8 cellular contexts compared by ENCODE assay signal in genomic region chr13:99288069-99288468, GRCh38. TPM values are rescaled to one million over a fixed set of nuclear protein-coding genes. Genes with fewer than 3 reads are reported as not detected.
DNase-seq lines count a peak whose midpoint lies in the region; ATAC-seq and TF ChIP-seq lines count a peak whose summit lies in the region.

No MANE protein-coding gene starts in this region.

- peak overlapping the region; percentile 59 to 71 for H3K4me3 Mint-ChIP-seq in activated T-cell treated with anti-CD3 and anti-CD28 coated beads, Interleukin-2, amount 50 U/mL, for 72 hours

- DNase-seq in stimulated activated CD4-positive, alpha-beta T cell treated with anti-CD3 and anti-CD28 coated beads, Interleukin-15, amount 100 ng/mL, for 24 hours = peak; percentile 76
- no peak for DNase-seq in stimulated activated CD4-positive, alpha-beta T cell treated with anti-CD3 and anti-CD28 coated beads, Interleukin-12 subunit alpha, Interleukin-12 subunit beta, amount 100 ng/mL, for 4 hours
- peak; percentile 70 to 79 for DNase-seq in activated T-cell treated with anti-CD3 and anti-CD28 coated beads, Interleukin-2, amount 50 U/mL, for 72 hours
- DNase-seq in tibial artery = no peak
- no peak for DNase-seq in activated CD4-positive, CD25-positive, alpha-beta regulatory T cell treated with anti-CD3 and anti-CD28 coated beads, Interleukin-2, amount 50 U/mL, for 72 hours
- DNase-seq in ecto neural progenitor cell (ENCODE audit: low spot score) = no peak
- no peak for DNase-seq in 8988T

- no peaks in the 10 kb centered on the region for H3K27me3 Mint-ChIP-seq in activated T-cell treated with anti-CD3 and anti-CD28 coated beads, Interleukin-2, amount 50 U/mL, for 72 hours (ENCODE audit: low read depth)

- H3K4me3 ChIP-seq in tibial artery = peak overlapping the region in 1 of 2 donors; percentile 15

- no peaks in the 10 kb centered on the region for H3K9me3 Mint-ChIP-seq in activated T-cell treated with anti-CD3 and anti-CD28 coated beads, Interleukin-2, amount 50 U/mL, for 72 hours

- H3K36me3 ChIP-seq in tibial artery = peaks cover 0 to 3% (median 0%) of the 10 kb centered on the region in 3 donors

- peak; percentile 58 for ATAC-seq in HG03060 (IDR thresholded peaks at IDR 0.05; ENCODE audit: low read depth, unreplicated experiment)
- peak; percentile 76 to 80 for ATAC-seq in activated T-cell treated with anti-CD3 and anti-CD28 coated beads, Interleukin-2, amount 50 U/mL, for 72 hours (replicated peaks in 1 of 2)

- H3K27me3 ChIP-seq in tibial artery = no peaks in the 10 kb centered on the region

- peak overlapping the region; percentile 83 for H3K27ac Mint-ChIP-seq in activated T-cell treated with anti-CD3 and anti-CD28 coated beads, Interleukin-2, amount 50 U/mL, for 72 hours

- intact Hi-C loops in tibial artery (cut with DNase I; ENCODE audit: low total_unique reads) = no loop called here

- H3K4me1 ChIP-seq in tibial artery = peaks cover 0 to 42% (median 5%) of the 10 kb centered on the region in 4 donors

- H3K9me3 ChIP-seq in tibial artery = no peaks in the 10 kb centered on the region

- no peak for TF ChIP-seq CTCF in tibial artery (IDR thresholded peaks at IDR 0.05)

- H3K27ac ChIP-seq in tibial artery = peak overlapping the region; percentile 63 to 69

- H3K36me3 Mint-ChIP-seq in activated T-cell treated with anti-CD3 and anti-CD28 coated beads, Interleukin-2, amount 50 U/mL, for 72 hours (ENCODE audit: insufficient read depth in 2 of 2) = peaks cover 5 to 13% of the 10 kb centered on the region in 2 donors

- H3K4me1 Mint-ChIP-seq in activated T-cell treated with anti-CD3 and anti-CD28 coated beads, Interleukin-2, amount 50 U/mL, for 72 hours (ENCODE audit: low read depth) = peaks cover 100% of the 10 kb centered on the region

RNA-seq across cellular contexts. Expression of gene GPR183, which starts 19.1 kb away (rescaled TPM):
- total RNA-seq in activated T-cell treated with anti-CD3 and anti-CD28 coated beads, Interleukin-2, amount 50 U/mL, for 72 hours = 10 to 100 TPM; 32.8 to 57.5 TPM

RNA-seq across cellular contexts. Expression of gene GPR18, which starts 29.9 kb away (rescaled TPM):
- total RNA-seq in activated T-cell treated with anti-CD3 and anti-CD28 coated beads, Interleukin-2, amount 50 U/mL, for 72 hours = 10 to 100 TPM; 12.4 to 17.3 TPM

Comparison
In these comparisons a context has a peak if more than half of its experiments do, and no peak if none do; other contexts are left out.
1. DNase-seq: peak in stimulated activated CD4-positive, alpha-beta T cell treated with anti-CD3 and anti-CD28 coated beads, Interleukin-15, amount 100 ng/mL, for 24 hours (single experiment) and activated T-cell treated with anti-CD3 and anti-CD28 coated beads, Interleukin-2, amount 50 U/mL, for 72 hours (2 of 2); none in stimulated activated CD4-positive, alpha-beta T cell treated with anti-CD3 and anti-CD28 coated beads, Interleukin-12 subunit alpha, Interleukin-12 subunit beta, amount 100 ng/mL, for 4 hours (single experiment), tibial artery (0 of 2), activated CD4-positive, CD25-positive, alpha-beta regulatory T cell treated with anti-CD3 and anti-CD28 coated beads, Interleukin-2, amount 50 U/mL, for 72 hours (single experiment), ecto neural progenitor cell (single experiment) and 8988T (single experiment).